9 cellular contexts compared by ENCODE assay signal in the genomic region with DNA sequence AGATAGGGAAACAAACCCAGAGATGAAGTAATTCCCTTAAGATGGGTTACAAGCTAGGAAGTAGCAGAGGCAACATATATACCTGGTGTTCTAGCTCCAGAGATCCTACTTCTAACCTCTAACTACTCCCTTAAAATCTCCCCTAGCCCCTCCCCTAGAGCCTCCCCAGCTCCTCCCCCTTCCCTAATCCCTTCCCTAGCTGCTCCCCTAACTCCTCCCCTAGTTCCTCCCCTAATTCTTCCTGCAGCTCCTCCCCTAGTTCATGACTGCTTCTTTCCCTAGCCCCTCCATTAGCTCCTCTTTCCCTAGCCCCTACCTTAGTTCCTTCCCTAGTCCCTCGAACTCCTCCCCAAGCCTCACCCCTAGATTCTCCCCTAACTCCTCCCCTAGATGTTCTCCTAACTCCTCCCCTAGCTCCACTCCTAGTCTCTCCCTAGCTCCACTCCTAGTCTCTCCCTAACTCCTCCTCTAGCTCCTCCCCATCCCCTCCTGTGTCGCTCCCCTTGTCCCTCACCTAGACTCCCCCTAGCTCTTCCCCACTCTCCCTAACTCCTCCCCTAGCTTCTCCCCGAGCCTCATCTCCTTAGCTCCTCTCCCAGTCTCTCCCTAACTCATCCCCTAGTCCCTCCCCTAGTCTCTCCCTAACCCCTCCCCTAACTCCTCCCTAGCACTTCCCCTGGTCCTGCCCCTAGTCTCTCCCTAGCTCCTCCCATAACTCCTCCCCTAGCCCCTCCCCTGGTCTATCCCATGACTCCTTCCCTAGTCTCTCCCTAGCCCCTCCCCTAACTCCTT.
A peak's percentile ranks its signal among the peaks of the same experiment; 100 is the strongest.
DNase-seq lines count a peak whose midpoint lies in the region; ATAC-seq, FAIRE-seq and TF ChIP-seq lines count a peak whose summit lies in the region.
"Had no signal": no experiment of that assay in that cellular context is flagged by ENCODE, and none has a peak within 500 bp of the region (broad histone marks: within the 10 kb centered on the region; RNA-seq: fewer than 3 reads in every experiment).

No MANE protein-coding gene starts in this region.

- no peak for TF ChIP-seq POLR2A in H1 (IDR thresholded peaks at IDR 0.05; ENCODE audit: control extremely low read depth in 1 of 2, low read depth in 2 of 2, low read length in 2 of 2)
- no peak for TF ChIP-seq POLR2A in gastrocnemius medialis (IDR thresholded peaks at IDR 0.05)

- no peak overlapping the region for H2BK5ac ChIP-seq in H1 (ENCODE audit: low read depth, low read length)

- no peak overlapping the region for H2BK20ac ChIP-seq in H1 (ENCODE audit: low read length)

- CTCF ChIA-PET in H1 (lab: Charles Lee; ENCODE audit: partially characterized antibody) = interaction anchor here (0.6 to 1.8 kb wide), 8 partner anchors 10 to 248 kb away, joined by 3 to 8 read pairs (median 4); no protein-coding TSS in a partner anchor

- H4K91ac ChIP-seq in H1 (replicated peaks; ENCODE audit: insufficient read length, low read length) = no peak overlapping the region

- H3K4ac ChIP-seq in H1 (replicated peaks; ENCODE audit: insufficient read length, low read depth, low read length) = no peak overlapping the region

- TF ChIP-seq CTCF in H1 (IDR thresholded peaks at IDR 0.05; ENCODE audit: control extremely low read depth in 1 of 3, insufficient read depth in 1 of 3, low read depth in 1 of 3, low read length in 3 of 3) (no peak), gastrocnemius medialis (IDR thresholded peaks at IDR 0.05 in 4 of 5, conservative IDR thresholded peaks at IDR 0.05 in 1 of 5) (no peak)

- H3K27me3 ChIP-seq in H1 (replicated peaks in 1 of 4; ENCODE audit: control insufficient read depth in 3 of 4, extremely low read depth in 1 of 4, insufficient read depth in 3 of 4, low read length in 3 of 4) (no peaks in the 10 kb centered on the region), gastrocnemius medialis (no peaks in the 10 kb centered on the region)
- H3K27me3 ChIP-seq: right lobe of liver had no signal

- POLR2A ChIA-PET in H1 (lab: Charles Lee; ENCODE audit: partially characterized antibody) = interaction anchor here (0.8 kb wide), 1 partner anchor 197 kb away, joined by 4 read pairs; no protein-coding TSS in a partner anchor

- ATAC-seq in GM21360 (IDR thresholded peaks at IDR 0.05; ENCODE audit: unreplicated experiment) (peak; percentile 62), gastrocnemius medialis (no peak), HG02840 (IDR thresholded peaks at IDR 0.05; ENCODE audit: low FRiP score, unreplicated experiment) (no peak), GM21619 (IDR thresholded peaks at IDR 0.05; ENCODE audit: unreplicated experiment) (no peak)

- no peak overlapping the region for H4K8ac ChIP-seq in H1 (ENCODE audit: extremely low read depth, insufficient read depth, low read length)

- H2AFZ ChIP-seq in H1 (ENCODE audit: low read length) = no peak overlapping the region

- TF ChIP-seq RAD21 in H1 (IDR thresholded peaks at IDR 0.05 in 1 of 2, conservative IDR thresholded peaks at IDR 0.05 in 1 of 2; ENCODE audit: low read depth in 2 of 2, low read length in 2 of 2) = no peak

- no peak overlapping the region for H3K4me2 ChIP-seq in H1 (ENCODE audit: insufficient read depth in 1 of 2, low read depth in 2 of 2, low read length in 2 of 2)

- H4K5ac ChIP-seq in H1 (ENCODE audit: insufficient read length, low read depth, low read length) = no peak overlapping the region

- H2BK120ac ChIP-seq in H1 (replicated peaks; ENCODE audit: low read depth, low read length) = no peak overlapping the region

- in situ Hi-C loops in gastrocnemius medialis (cut with MboI; ENCODE audit: low sequenced_read_pairs in 4 of 4) = no loop called here

- H3K27ac ChIP-seq in H1 (ENCODE audit: low read depth, low read length) (no peak overlapping the region), gastrocnemius medialis (no peak overlapping the region)
- H3K27ac ChIP-seq: right lobe of liver had no signal

- no peaks in the 10 kb centered on the region; the same call in 1 of the 2 replicates for H3K23me2 ChIP-seq in H1 (ENCODE audit: low read depth, low read length)

- no peak overlapping the region for H2BK15ac ChIP-seq in H1 (ENCODE audit: low read length)

- H3K79me2 ChIP-seq in H1 (ENCODE audit: control insufficient read depth in 1 of 2, insufficient read depth in 2 of 2, low read length in 2 of 2) = no peaks in the 10 kb centered on the region

- H4K20me1 ChIP-seq in H1 (replicated peaks in 1 of 2; ENCODE audit: control insufficient read depth in 1 of 2, insufficient read depth in 2 of 2, low read length in 2 of 2) = no peaks in the 10 kb centered on the region

- no peak overlapping the region for H3K23ac ChIP-seq in H1 (ENCODE audit: insufficient read length)

- H3K9me3 ChIP-seq in H1 (ENCODE audit: insufficient read depth in 2 of 2, low read depth in 1 of 2, low read length in 1 of 2) = no peaks in the 10 kb centered on the region
- no peaks in the 10 kb centered on the region for H3K9me3 ChIP-seq in gastrocnemius medialis
- H3K9me3 ChIP-seq: right lobe of liver had no signal

- 94% methylated on average over 3 of the region's 3 CpGs; no CpG with 5 or more reads in 1 of the 2 experiments for WGBS in H1 (ENCODE audit: extremely low coverage in 1 of 2, insufficient coverage in 1 of 2, insufficient read length in 1 of 2, insufficient replicate concordance in 2 of 2, low coverage in 1 of 2, low lambda C conversion rate in 2 of 2, missing lambda C conversion rate in 1 of 2), 2 experiments

- no peak for TF ChIP-seq EP300 in H1 (IDR thresholded peaks at IDR 0.05; ENCODE audit: borderline replicate concordance in 1 of 2, low read depth in 2 of 2, low read length in 2 of 2)

- intact Hi-C loops in gastrocnemius medialis (cut with DNase I; ENCODE audit: low total_unique reads) = no loop called here

- H3K4me3 ChIP-seq in H1 (ENCODE audit: extremely low read depth in 1 of 4, insufficient read depth in 2 of 4, low read depth in 3 of 4, low read length in 4 of 4) (no peak overlapping the region), gastrocnemius medialis (no peak overlapping the region)
- H3K4me3 ChIP-seq: right lobe of liver had no signal

- no peak overlapping the region for H2BK12ac ChIP-seq in H1 (ENCODE audit: low read depth, low read length)

- no peak overlapping the region for H3K18ac ChIP-seq in H1 (ENCODE audit: extremely low read depth, low read length)

- H3K36me3 ChIP-seq in H1 (ENCODE audit: control insufficient read depth in 2 of 4, insufficient read depth in 4 of 4, low read length in 3 of 4) = no peaks in the 10 kb centered on the region; a peak in 1 of 8 replicates
- no peaks in the 10 kb centered on the region for H3K36me3 ChIP-seq in gastrocnemius medialis
- H3K36me3 ChIP-seq: right lobe of liver had no signal

- H3K79me1 ChIP-seq in H1 (ENCODE audit: low read depth, low read length) = no peaks in the 10 kb centered on the region

- no peaks in the 10 kb centered on the region; a peak in 1 of 7 replicates for H3K4me1 ChIP-seq in H1 (replicated peaks in 1 of 4; ENCODE audit: control insufficient read depth in 3 of 4, insufficient read depth in 4 of 4, low read length in 3 of 4)
- no peaks in the 10 kb centered on the region for H3K4me1 ChIP-seq in gastrocnemius medialis
- H3K4me1 ChIP-seq: right lobe of liver had no signal

- no peak overlapping the region for H3K56ac ChIP-seq in H1 (replicated peaks; ENCODE audit: insufficient read length, low read depth, low read length)

- DNase-seq in CMK (ENCODE audit: low read depth) = peak; percentile 75
- peak; percentile 8 for DNase-seq in NCI-H1048 (lab: John Stamatoyannopoulos, UW)
- peak; percentile 41 to 59 for DNase-seq in H1 (ENCODE audit: low read depth in 1 of 2, low spot score in 2 of 2)
- no peak for DNase-seq in gastrocnemius medialis
- DNase-seq in NCI-H1694 treated with DMSO at 0.1 percent for 48 hours (lab: John Stamatoyannopoulos, UW) = no peak
- DNase-seq: right lobe of liver had no signal

- H3K9ac ChIP-seq in H1 (replicated peaks in 1 of 4; ENCODE audit: extremely low read depth in 1 of 4, low read depth in 3 of 4, low read length in 3 of 4) = no peak overlapping the region

- H3K14ac ChIP-seq in H1 (ENCODE audit: insufficient read length) = no peak overlapping the region

- peak; percentile 7 for FAIRE-seq in H1 (lab: Jason Lieb, UNC)

- no peak overlapping the region for H2AK5ac ChIP-seq in H1 (ENCODE audit: low read depth, low read length)

TF ChIP-seq in H1, 55 proteins besides CTCF, POLR2A, EP300 and RAD21:
- TF ChIP-seq FOSL1 (IDR thresholded peaks at IDR 0.05; ENCODE audit: insufficient read depth, low read depth, low read length) (no peak), ZNF274 (IDR thresholded peaks at IDR 0.05; ENCODE audit: borderline replicate concordance, extremely low read depth, low read length) (no peak), JUND (IDR thresholded peaks at IDR 0.05; ENCODE audit: low read length) (no peak), CREB1 (IDR thresholded peaks at IDR 0.05) (no peak), KDM4A (IDR thresholded peaks at IDR 0.05; ENCODE audit: low read depth, low read length, severe bottlenecking) (no peak), TEAD4 (IDR thresholded peaks at IDR 0.05; ENCODE audit: low read depth, low read length) (no peak), SP2 (IDR thresholded peaks at IDR 0.05; ENCODE audit: low read length) (no peak)

Comparison
In these comparisons a context has a peak if more than half of its experiments do, and no peak if none do; other contexts are left out.
1. DNase-seq: peak in CMK (single experiment), NCI-H1048 (single experiment) and H1 (2 of 2); none in gastrocnemius medialis (0 of 2) and NCI-H1694 treated with DMSO at 0.1 percent for 48 hours (single experiment).